ENCODE assay signal across 1 cellular context in the genomic region with DNA sequence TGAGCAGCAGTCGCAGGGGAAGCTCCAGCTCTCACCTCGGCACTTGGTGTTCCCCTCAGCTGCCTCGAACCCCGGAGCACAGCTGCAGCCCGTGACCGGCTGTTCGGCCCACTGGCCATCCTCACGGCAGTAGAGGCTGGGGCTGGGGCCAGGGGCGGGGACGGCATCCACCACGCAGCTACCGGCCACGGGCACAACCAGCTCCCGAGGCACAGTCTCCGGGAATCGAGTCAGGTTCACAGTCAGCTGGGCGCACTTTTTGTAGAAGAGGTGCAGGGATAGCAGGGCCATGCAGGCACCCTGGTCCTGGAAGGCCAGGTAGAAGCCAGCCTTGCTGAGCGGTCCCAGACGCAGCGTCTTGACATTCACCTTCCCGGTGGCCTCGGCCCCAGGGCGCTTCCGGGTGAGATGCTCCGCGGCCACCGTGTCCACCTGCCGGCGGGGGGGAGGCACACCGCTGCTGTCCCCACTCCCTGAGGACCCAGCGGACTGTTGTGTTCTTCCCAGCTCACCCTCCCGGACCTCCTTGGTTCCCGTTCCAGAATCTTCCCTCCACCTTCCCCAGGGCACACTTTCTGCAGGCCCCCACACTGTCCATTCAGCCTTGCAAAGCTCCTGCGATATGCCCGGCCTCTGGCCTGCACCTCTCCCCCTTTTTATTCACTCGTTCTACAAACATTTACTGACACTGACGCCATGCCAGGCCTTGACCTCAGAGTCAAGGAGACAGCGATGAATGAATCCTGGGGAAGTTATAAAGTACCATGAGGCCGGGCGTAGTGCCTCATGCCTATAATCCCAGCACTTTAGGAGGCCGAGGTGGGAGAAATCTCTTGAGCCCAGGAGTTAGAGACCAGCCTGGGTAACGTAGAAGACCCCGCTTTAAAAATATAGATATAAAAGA.
TF ChIP-seq lines count a peak whose summit lies in the region.

No MANE protein-coding gene starts in this region.

TF ChIP-seq in HEK293T, 16 proteins besides CTCF, POLR2A, EP300 and RAD21 (continued from another document):
- TF ChIP-seq ZNF384 (IDR thresholded peaks at IDR 0.05) (no peak), ELF4 (IDR thresholded peaks at IDR 0.05) (no peak), FOXK2 (IDR thresholded peaks at IDR 0.05) (no peak), CTBP1 (IDR thresholded peaks at IDR 0.05; ENCODE audit: borderline replicate concordance) (no peak)
TF ChIP-seq in HEK293T: peak in this region for 0.
